10 cellular contexts compared by ENCODE assay signal in genomic region chr5:57082441-57083067, GRCh38.
DNase-seq lines count a peak whose midpoint lies in the region; ATAC-seq and TF ChIP-seq lines count a peak whose summit lies in the region.
"Had no signal": no experiment of that assay in that cellular context is flagged by ENCODE, and none has a peak within 500 bp of the region (broad histone marks: within the 10 kb centered on the region; RNA-seq: fewer than 3 reads in every experiment).

No MANE protein-coding gene starts in this region.

- H3K27ac ChIP-seq in colonic mucosa, result no peak overlapping the region
- no peak overlapping the region for H3K27ac ChIP-seq in substantia nigra (ENCODE audit: low read depth, low read length, poor library complexity, severe bottlenecking)

- no peak for ATAC-seq in esophagus mucosa

- H3K9me3 ChIP-seq in colonic mucosa, result no peaks in the 10 kb centered on the region

- H3K4me3 ChIP-seq in colonic mucosa, result no peak overlapping the region

- H3K9ac ChIP-seq in colonic mucosa (ENCODE audit: low read depth in 2 of 2, low read length in 2 of 2), result no peak overlapping the region

- no peaks in the 10 kb centered on the region for H3K4me1 ChIP-seq in colonic mucosa

- DNase-seq in GM03348 (ENCODE audit: low spot score) (peak; percentile 20), NAMALWA (ENCODE audit: low spot score) (peak; percentile 3), colonic mucosa (no peak), myocyte (ENCODE audit: low read depth) (peak; percentile 42), GM19240 (ENCODE audit: insufficient read length, low spot score) (no peak), substantia nigra (lab: John Stamatoyannopoulos, UW) (no peak), germinal center (ENCODE audit: low spot score) (no peak)
- DNase-seq: activated naive CD4-positive, alpha-beta T cell treated with Interleukin-2 at 50 U/mL for 16 hours; NCI-H1417 treated with DMSO at 0.1 percent for 48 hours had no signal

- intact Hi-C loops in colonic mucosa (cut with DNase I), result loop anchor here (5.0 to 10.0 kb wide), 2 partner anchors 88 to 175 kb away; partner anchors contain the start of gene SETD9

- peak; percentile 52 for TF ChIP-seq CTCF in colonic mucosa (IDR thresholded peaks at IDR 0.05)

- no peaks in the 10 kb centered on the region for H3K27me3 ChIP-seq in colonic mucosa

- H3K36me3 ChIP-seq in colonic mucosa, result no peaks in the 10 kb centered on the region

Comparison
In these comparisons a context has a peak if more than half of its experiments do, and no peak if none do; other contexts are left out.
1. DNase-seq: peak in GM03348 (single experiment), NAMALWA (single experiment) and myocyte (single experiment); none in colonic mucosa (single experiment), GM19240 (single experiment), substantia nigra (0 of 49) and germinal center (single experiment).